8 cellular contexts compared by ENCODE assay signal in genomic region chr7:94620703-94621118, GRCh38. TPM values are rescaled to one million over a fixed set of nuclear protein-coding genes. Genes with fewer than 3 reads are reported as not detected.
DNase-seq lines count a peak whose midpoint lies in the region; ATAC-seq lines count a peak whose summit lies in the region.

No MANE protein-coding gene starts in this region.

- ATAC-seq in GM19328 (IDR thresholded peaks at IDR 0.05; ENCODE audit: unreplicated experiment): peak; percentile 86
- ATAC-seq in HG03196 (IDR thresholded peaks at IDR 0.05; ENCODE audit: unreplicated experiment): peak; percentile 99

- DNase-seq in CD1c-positive myeloid dendritic cell (ENCODE audit: extremely low spot score): peak; percentile 13
- peak; percentile 99 for DNase-seq in RPMI7951 (ENCODE audit: low read depth)
- DNase-seq in amniotic stem cell (lab: John Stamatoyannopoulos, UW): peak; percentile 83
- DNase-seq in iPS-NIHi11 (ENCODE audit: low spot score): peak; percentile 27
- DNase-seq in stimulated activated CD4-positive, alpha-beta T cell treated with anti-CD3 and anti-CD28 coated beads, Interleukin-15, amount 100 ng/mL, for 48 hours (ENCODE audit: low read depth in 2 of 2): peak; percentile 16 to 33
- DNase-seq in NCI-H128 (lab: John Stamatoyannopoulos, UW; ENCODE audit: unreplicated experiment): no peak

RNA-seq across cellular contexts. Expression of gene SGCE, which starts 35.2 kb away (rescaled TPM):
- 164 and 170 TPM in 2 replicates for total RNA-seq in RPMI7951 (2014; rRNA removed; shearing (Covaris generic))
